In the genomic region with DNA sequence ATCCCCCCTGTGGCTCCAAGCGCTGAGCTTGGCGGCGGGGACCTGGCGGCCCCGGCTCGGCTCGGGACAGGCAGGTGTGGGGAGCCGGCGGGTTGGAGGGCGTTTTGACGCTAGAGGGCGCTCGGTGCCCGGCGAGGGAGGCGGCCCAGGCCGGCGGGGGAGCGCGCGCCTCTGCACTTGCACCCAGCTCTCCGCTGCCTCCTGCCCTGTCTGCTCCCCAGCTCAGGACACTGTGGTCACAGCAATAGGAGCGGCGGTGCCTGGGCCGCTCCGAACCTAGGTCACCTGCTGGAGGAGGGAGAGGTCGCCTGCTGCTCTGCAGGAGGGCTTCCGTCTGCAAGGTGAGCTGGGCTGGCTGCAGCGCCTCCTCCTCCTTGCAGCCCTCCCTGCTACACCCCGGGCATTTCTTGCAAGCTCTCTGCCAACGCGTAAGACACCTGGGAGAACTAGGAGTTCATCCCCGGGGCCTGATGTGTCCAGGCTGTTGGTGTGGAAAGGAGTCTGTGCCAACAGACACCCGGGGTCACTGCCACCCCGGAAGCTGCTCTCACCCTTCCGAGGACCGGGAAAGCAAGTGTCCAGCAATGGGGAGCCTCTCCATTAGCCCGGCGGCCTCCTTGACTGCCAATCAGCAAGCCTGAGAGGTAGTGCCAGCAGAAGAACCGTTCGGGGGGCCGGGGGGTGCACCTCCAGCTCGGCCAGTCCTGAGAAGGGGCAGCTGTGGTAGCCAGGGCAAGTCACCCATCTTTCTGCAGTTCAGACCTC, we compare ENCODE assay signal across 8 cellular contexts.
DNase-seq lines count a peak whose midpoint lies in the region; ATAC-seq, FAIRE-seq and TF ChIP-seq lines count a peak whose summit lies in the region.

No MANE protein-coding gene starts in this region.

- peaks cover 3% of the 10 kb centered on the region for H3K36me3 Mint-ChIP-seq in endodermal cell (ENCODE audit: low read depth)

- H3K9ac ChIP-seq in endodermal cell (ENCODE audit: extremely low read depth, low read length, poor library complexity, severe bottlenecking) = no peak overlapping the region

- peaks cover 10% of the 10 kb centered on the region for H3K27me3 ChIP-seq in endodermal cell (ENCODE audit: control insufficient read depth, insufficient read depth, low read length, poor library complexity, severe bottlenecking)

- H3K4me1 ChIP-seq in endodermal cell (ENCODE audit: control insufficient read depth, insufficient read depth, low read length) = no peaks in the 10 kb centered on the region

- H3K9me3 ChIP-seq in endodermal cell (ENCODE audit: control insufficient read depth, low read length) = peaks cover 9% of the 10 kb centered on the region

- H3K4me3 Mint-ChIP-seq in endodermal cell = peak overlapping the region; percentile 41

- H3K27ac Mint-ChIP-seq in endodermal cell = no peak overlapping the region

- FAIRE-seq in urothelium cell line (lab: Jason Lieb, UNC) = peak; percentile 44

- WGBS in endodermal cell (ENCODE audit: insufficient coverage in 1 of 2, insufficient read length in 1 of 2), 2 experiments = 21 to 23% methylated on average over 11 to 43 of the region's 43 CpGs

- peaks cover 40% of the 10 kb centered on the region for H3K27me3 Mint-ChIP-seq in endodermal cell (ENCODE audit: insufficient read depth)

- no peaks in the 10 kb centered on the region for H3K36me3 ChIP-seq in endodermal cell (ENCODE audit: control insufficient read depth, insufficient read depth, low read length)

- H3K4me1 Mint-ChIP-seq in endodermal cell = no peaks in the 10 kb centered on the region

- no peak for ATAC-seq in GM18858 (IDR thresholded peaks at IDR 0.05; ENCODE audit: unreplicated experiment)

- peaks cover 22% of the 10 kb centered on the region for H3K9me3 Mint-ChIP-seq in endodermal cell

- peak in 12 of 14 donors; percentile 1 to 61 (median 16) for DNase-seq in C1 segment of cervical spinal cord (lab: John Stamatoyannopoulos, UW)
- no peak for DNase-seq in HFF-Myc (ENCODE audit: extremely low read depth, low read depth)
- DNase-seq in SK-N-DZ (ENCODE audit: low spot score) = peak; percentile 22
- DNase-seq in endodermal cell = peak; percentile 97
- peak; percentile 32 for DNase-seq in midbrain (lab: John Stamatoyannopoulos, UW)
- DNase-seq in urothelium cell line (ENCODE audit: low spot score) = peak; percentile 85
- DNase-seq in pons (ENCODE audit: low spot score) = no peak

- no peak overlapping the region for H3K27ac ChIP-seq in endodermal cell (ENCODE audit: low read depth, low read length)

- H3K4me3 ChIP-seq in HFF-Myc (replicated peaks; ENCODE audit: low read depth, low read length) (no peak overlapping the region), endodermal cell (ENCODE audit: low read length) (peak overlapping the region; percentile 58)

- TF ChIP-seq CTCF in HFF-Myc (IDR thresholded peaks at IDR 0.05; ENCODE audit: low read depth, low read length, missing control alignments) (peak; percentile 46), endodermal cell (conservative IDR thresholded peaks at IDR 0.05) (peak; percentile 98)

Comparison
In these comparisons a context has a peak if more than half of its experiments do, and no peak if none do; other contexts are left out.
1. DNase-seq: peak in C1 segment of cervical spinal cord (12 of 14), SK-N-DZ (single experiment), endodermal cell (single experiment), midbrain (single experiment) and urothelium cell line (single experiment); none in HFF-Myc (single experiment) and pons (single experiment).